Comparison of ENCODE assay signal across 20 cellular contexts in genomic region chr2:27886322-27886721, GRCh38.
"Had no signal": no experiment of that assay in that cellular context is flagged by ENCODE, and none has a peak within 500 bp of the region (broad histone marks: within the 10 kb centered on the region; RNA-seq: fewer than 3 reads in every experiment).

No MANE protein-coding gene starts in this region.

- H3K4me3 ChIP-seq: cardiac muscle cell, left lung, lung, ovary, prostate gland, right atrium auricular region, thyroid gland had no signal

- H3K27me3 ChIP-seq: cardiac muscle cell, left lung, ovary, right atrium auricular region, thyroid gland had no signal

- H3K9me3 Mint-ChIP-seq: natural killer cell had no signal

- H3K4me1 ChIP-seq: prostate gland had no signal

- H3K27ac ChIP-seq: cardiac muscle cell, left lung, ovary, prostate gland, right atrium auricular region, thyroid gland had no signal

- H3K9me3 ChIP-seq: left lung, ovary, prostate gland, right atrium auricular region, thyroid gland had no signal

- H3K27me3 Mint-ChIP-seq: activated CD4-positive, alpha-beta T cell treated with anti-CD3 and anti-CD28 coated beads for 36 hours had no signal

- ATAC-seq: activated CD4-positive, alpha-beta T cell treated with anti-CD3 and anti-CD28 coated beads for 36 hours; left lung; natural killer cell had no signal

- H3K4me3 Mint-ChIP-seq: activated B cell treated with CpG ODN at 0.5 μM for 24 hours; activated CD4-positive, alpha-beta T cell treated with anti-CD3 and anti-CD28 coated beads for 36 hours; mesothelial cell of epicardium; natural killer cell; stimulated activated naive CD8-positive, alpha-beta T cell treated with anti-CD3 and anti-CD28 coated beads, Interleukin-15, Interleukin-2, amounts not matched to agents 100 ng/mL and 50 ng/mL, for 24 hours had no signal

- H3K36me3 ChIP-seq: cardiac muscle cell, left lung, ovary, prostate gland, right atrium auricular region, thyroid gland had no signal

- DNase-seq: activated B cell treated with CpG ODN at 0.5 μM for 24 hours; activated CD4-positive, alpha-beta T cell treated with anti-CD3 and anti-CD28 coated beads for 36 hours; activated CD4-positive, alpha-beta T cell treated with anti-CD3 and anti-CD28 coated beads, Interleukin-2, amount 50 U/mL, for 4 hours; activated naive CD4-positive, alpha-beta T cell treated with Interleukin-2 at 50 U/mL for 16 hours; activated T-cell treated with anti-CD3 and anti-CD28 coated beads, Interleukin-2, amount 50 U/mL, for 48 hours; erythroblast; foreskin melanocyte; left lung; natural killer cell; ovary; stimulated activated CD4-positive, alpha-beta T cell treated with anti-CD3 and anti-CD28 coated beads, Interleukin-1b, Interleukin-23, amount 100 ng/mL, for 48 hours; substantia nigra; T1000; thyroid gland had no signal

- H3K27ac Mint-ChIP-seq: activated B cell treated with CpG ODN at 0.5 μM for 24 hours; activated CD4-positive, alpha-beta T cell treated with anti-CD3 and anti-CD28 coated beads for 36 hours; natural killer cell; stimulated activated naive CD8-positive, alpha-beta T cell treated with anti-CD3 and anti-CD28 coated beads, Interleukin-15, Interleukin-2, amounts not matched to agents 100 ng/mL and 50 ng/mL, for 24 hours had no signal
